In genomic region chr5:132363431-132364112, GRCh38 we compare ENCODE assay signal across 3 cellular contexts.
TF ChIP-seq lines count a peak whose summit lies in the region.

No MANE protein-coding gene starts in this region.

TF ChIP-seq in liver, 16 proteins besides CTCF, POLR2A, EP300 and RAD21 (continued from another document):
- TF ChIP-seq SP1 (IDR thresholded peaks at IDR 0.05) (no peak), YY1 (IDR thresholded peaks at IDR 0.05) (no peak), JUND (IDR thresholded peaks at IDR 0.05) (no peak), RXRA (IDR thresholded peaks at IDR 0.05) (no peak), ZBTB33 (IDR thresholded peaks at IDR 0.05) (no peak), MAX (IDR thresholded peaks at IDR 0.05) (no peak), TAF1 (conservative IDR thresholded peaks at IDR 0.05) (no peak), REST (IDR thresholded peaks at IDR 0.05) (no peak), GABPA (IDR thresholded peaks at IDR 0.05 in 1 of 2, conservative IDR thresholded peaks at IDR 0.05 in 1 of 2) (no peak), EGR1 (IDR thresholded peaks at IDR 0.05; ENCODE audit: low read depth in 2 of 2) (no peak), NR2F2 (IDR thresholded peaks at IDR 0.05) (no peak), HNF4G (IDR thresholded peaks at IDR 0.05) (no peak), FOXA1 (IDR thresholded peaks at IDR 0.05) (no peak)
TF ChIP-seq in liver: peak in this region for 0.

TF ChIP-seq in HepG2, 621 proteins besides CTCF, POLR2A, EP300 and RAD21 (continued from another document):
- TF ChIP-seq CC2D1A (CRISPR knock-in tag; IDR thresholded peaks at IDR 0.05), result no peak
- no peak for TF ChIP-seq JUNB (CRISPR knock-in tag; IDR thresholded peaks at IDR 0.05; ENCODE audit: borderline replicate concordance)
- TF ChIP-seq ISL2 (CRISPR knock-in tag; IDR thresholded peaks at IDR 0.05), result no peak
- no peak for TF ChIP-seq NRL (CRISPR knock-in tag; IDR thresholded peaks at IDR 0.05; ENCODE audit: borderline replicate concordance)
- TF ChIP-seq ZNF644 (CRISPR knock-in tag; IDR thresholded peaks at IDR 0.05; ENCODE audit: low read depth), result no peak
- TF ChIP-seq STAT5B (CRISPR knock-in tag; IDR thresholded peaks at IDR 0.05), result no peak
- no peak for TF ChIP-seq ATF7 (IDR thresholded peaks at IDR 0.05)
- no peak for TF ChIP-seq ATF7 (CRISPR knock-in tag; IDR thresholded peaks at IDR 0.05)
- no peak for TF ChIP-seq BCLAF1 (IDR thresholded peaks at IDR 0.05)
- TF ChIP-seq THRA (CRISPR knock-in tag; IDR thresholded peaks at IDR 0.05; ENCODE audit: borderline replicate concordance), result no peak
- TF ChIP-seq ZNF275 (CRISPR knock-in tag; IDR thresholded peaks at IDR 0.05; ENCODE audit: borderline replicate concordance), result no peak

TF ChIP-seq in HEK293T, 16 proteins besides CTCF, POLR2A, EP300 and RAD21 (continued from another document):
- no peak for TF ChIP-seq BHLHE40 (IDR thresholded peaks at IDR 0.05; ENCODE audit: borderline replicate concordance)
- no peak for TF ChIP-seq LEF1 (IDR thresholded peaks at IDR 0.05; ENCODE audit: borderline replicate concordance)
- no peak for TF ChIP-seq TARDBP (IDR thresholded peaks at IDR 0.05)
- TF ChIP-seq CTBP1 (IDR thresholded peaks at IDR 0.05; ENCODE audit: borderline replicate concordance), result no peak
- TF ChIP-seq PKNOX1 (IDR thresholded peaks at IDR 0.05), result no peak
- TF ChIP-seq ARNT (IDR thresholded peaks at IDR 0.05), result no peak
- no peak for TF ChIP-seq SUZ12 (IDR thresholded peaks at IDR 0.05)
- no peak for TF ChIP-seq L3MBTL2 (conservative IDR thresholded peaks at IDR 0.05)
- no peak for TF ChIP-seq ELF4 (IDR thresholded peaks at IDR 0.05)
- no peak for TF ChIP-seq SP1 (IDR thresholded peaks at IDR 0.05)
- no peak for TF ChIP-seq HDGF (IDR thresholded peaks at IDR 0.05; ENCODE audit: borderline replicate concordance)
- no peak for TF ChIP-seq NFRKB (IDR thresholded peaks at IDR 0.05)
- no peak for TF ChIP-seq FOXM1 (IDR thresholded peaks at IDR 0.05; ENCODE audit: borderline replicate concordance)
- no peak for TF ChIP-seq FOXA1 (IDR thresholded peaks at IDR 0.05)
- no peak for TF ChIP-seq FOXK2 (IDR thresholded peaks at IDR 0.05)
